ENCODE assay signal across 12 cellular contexts in genomic region chr12:123026094-123026853, GRCh38.
"Had no signal": no experiment of that assay in that cellular context is flagged by ENCODE, and none has a peak within 500 bp of the region (broad histone marks: within the 10 kb centered on the region; RNA-seq: fewer than 3 reads in every experiment).

No MANE protein-coding gene starts in this region.

- DNase-seq: activated CD4-positive, alpha-beta T cell treated with anti-CD3 and anti-CD28 coated beads, Interleukin-2, amount 50 U/mL, for 48 hours; activated CD4-positive, CD25-positive, alpha-beta regulatory T cell treated with anti-CD3 and anti-CD28 coated beads, Interleukin-2, amount 50 U/mL, for 72 hours; activated naive CD8-positive, alpha-beta T cell treated with anti-CD3 and anti-CD28 coated beads for 36 hours; activated T-cell treated with anti-CD3 and anti-CD28 coated beads, Interleukin-2, amount 50 U/mL, for 1 hour; dermis blood vessel endothelial cell; gastrocnemius medialis; stomach; testis had no signal

- H3K4me3 Mint-ChIP-seq: activated naive CD8-positive, alpha-beta T cell treated with anti-CD3 and anti-CD28 coated beads for 36 hours; neural crest cell had no signal

- H3K4me1 Mint-ChIP-seq: neural crest cell had no signal

- H3K9me3 ChIP-seq: gastrocnemius medialis, heart left ventricle, stomach, testis had no signal

- ATAC-seq: gastrocnemius medialis, heart left ventricle, left lobe of liver, sciatic nerve had no signal

- H3K27ac ChIP-seq: gastrocnemius medialis, heart left ventricle, stomach, testis had no signal

- H3K4me3 ChIP-seq: gastrocnemius medialis, heart left ventricle, stomach, testis had no signal

- H3K27me3 Mint-ChIP-seq: activated naive CD8-positive, alpha-beta T cell treated with anti-CD3 and anti-CD28 coated beads for 36 hours had no signal

- H3K4me1 ChIP-seq: gastrocnemius medialis, stomach, testis had no signal

- H3K9me3 Mint-ChIP-seq: activated naive CD8-positive, alpha-beta T cell treated with anti-CD3 and anti-CD28 coated beads for 36 hours; neural crest cell had no signal

- H3K27me3 ChIP-seq: gastrocnemius medialis, heart left ventricle, stomach, testis had no signal

- H3K36me3 Mint-ChIP-seq: activated naive CD8-positive, alpha-beta T cell treated with anti-CD3 and anti-CD28 coated beads for 36 hours had no signal

- H3K36me3 ChIP-seq: gastrocnemius medialis had no signal
